In the genomic region with DNA sequence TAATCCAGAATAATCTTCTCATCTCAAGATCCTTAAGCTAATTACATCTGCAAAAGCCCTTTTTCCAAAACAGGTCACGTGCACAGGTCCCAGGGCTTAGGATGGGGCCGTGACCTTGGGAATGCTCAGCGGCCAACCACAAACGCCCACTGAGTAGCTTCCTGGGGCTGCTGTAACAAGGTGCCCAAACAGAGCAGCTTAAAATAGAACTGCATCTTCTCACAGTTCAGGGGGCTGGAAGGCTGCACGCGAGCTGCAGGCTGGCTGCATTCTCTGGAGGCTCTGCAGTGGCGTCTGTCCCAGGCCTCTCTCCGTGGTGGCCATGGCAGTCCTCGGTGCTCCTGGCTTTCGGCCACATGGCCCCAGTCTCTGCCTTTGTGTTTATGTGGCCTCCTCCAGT, we compare ENCODE assay signal across 21 cellular contexts. TPM values are rescaled to one million over a fixed set of nuclear protein-coding genes. Genes with fewer than 3 reads are reported as not detected.
DNase-seq lines count a peak whose midpoint lies in the region; ATAC-seq and TF ChIP-seq lines count a peak whose summit lies in the region.
"Had no signal": no experiment of that assay in that cellular context is flagged by ENCODE, and none has a peak within 500 bp of the region (broad histone marks: within the 10 kb centered on the region; RNA-seq: fewer than 3 reads in every experiment).

No MANE protein-coding gene starts in this region.

- ATAC-seq in right cardiac atrium (no peak), GM18870 (IDR thresholded peaks at IDR 0.05; ENCODE audit: unreplicated experiment) (no peak), HG03135 (IDR thresholded peaks at IDR 0.05; ENCODE audit: unreplicated experiment) (no peak)
- ATAC-seq: activated CD4-positive, alpha-beta T cell treated with anti-CD3 and anti-CD28 coated beads for 36 hours; HCT116; naive thymus-derived CD8-positive, alpha-beta T cell had no signal

- WGBS in right cardiac atrium, result 45% methylated on average over 10 of the region's 10 CpGs
- WGBS in sigmoid colon, 2 donors, result 85 to 87% methylated on average over 10 of the region's 10 CpGs

- H3K36me3 ChIP-seq in sigmoid colon, result peaks cover 0 to 6% (median 0%) of the 10 kb centered on the region in 4 donors
- H3K36me3 ChIP-seq: right lobe of liver had no signal

- H3K4me3 ChIP-seq in right cardiac atrium (ENCODE audit: low read length) (no peak overlapping the region), sigmoid colon (no peak overlapping the region)
- H3K4me3 ChIP-seq: right lobe of liver, suprapubic skin had no signal

- H3K9me3 ChIP-seq in right cardiac atrium (ENCODE audit: control insufficient read depth, low read length) (no peaks in the 10 kb centered on the region), sigmoid colon (no peaks in the 10 kb centered on the region)
- H3K9me3 ChIP-seq: right lobe of liver, suprapubic skin had no signal

- no peak for TF ChIP-seq POLR2A in sigmoid colon (IDR thresholded peaks at IDR 0.05)

- in situ Hi-C loops in G401 (cut with HindIII; ENCODE audit: low sequenced_read_pairs), result no loop called here

- DNase-seq in G401 (ENCODE audit: low spot score), result peak; percentile 71
- peak in 2 of 3 donors; percentile 66 to 71 for DNase-seq in right cardiac atrium
- DNase-seq in sigmoid colon, result peak; percentile 43
- DNase-seq in NCI-H748 treated with DMSO at 0.1 percent for 48 hours (lab: John Stamatoyannopoulos, UW), result no peak
- no peak for DNase-seq in DMS79 treated with DMSO at 0.1 percent for 48 hours (lab: John Stamatoyannopoulos, UW)
- DNase-seq: activated CD4-positive, alpha-beta T cell treated with anti-CD3 and anti-CD28 coated beads for 36 hours; activated naive CD4-positive, alpha-beta T cell treated with anti-CD3 and anti-CD28 coated beads, Interleukin-2, amount 10 ng/mL, durations not matched to agents 7 days and 5 days; activated T-cell treated with anti-CD3 and anti-CD28 coated beads, Interleukin-2, amount 50 U/mL, for 48 hours; effector CD4-positive, alpha-beta T cell; islet precursor cell; KBM-7; MM.1S; NCI-H1436; NCI-H526 had no signal

- peak overlapping the region; percentile 66 for H3K27ac ChIP-seq in angular gyrus (ENCODE audit: low read depth, low read length)
- H3K27ac ChIP-seq in right cardiac atrium (ENCODE audit: low read length), result no peak overlapping the region
- no peak overlapping the region for H3K27ac ChIP-seq in sigmoid colon
- H3K27ac ChIP-seq: right lobe of liver, suprapubic skin had no signal

- no peak for TF ChIP-seq EP300 in sigmoid colon (IDR thresholded peaks at IDR 0.05)

- peaks cover 4% of the 10 kb centered on the region for H3K4me1 ChIP-seq in right cardiac atrium (ENCODE audit: control insufficient read depth, insufficient read depth, low read length)
- H3K4me1 ChIP-seq in sigmoid colon, result no peaks in the 10 kb centered on the region
- H3K4me1 ChIP-seq: right lobe of liver had no signal

- TF ChIP-seq CTCF in sigmoid colon (IDR thresholded peaks at IDR 0.05), result no peak

- intact Hi-C loops in right cardiac atrium (cut with DNase I) (no loop called here), sigmoid colon (cut with DNase I) (no loop called here)

- no peaks in the 10 kb centered on the region for H3K27me3 ChIP-seq in right cardiac atrium (ENCODE audit: control insufficient read depth, insufficient read depth)
- H3K27me3 ChIP-seq in sigmoid colon, result no peaks in the 10 kb centered on the region
- H3K27me3 ChIP-seq: right lobe of liver, suprapubic skin had no signal

RNA-seq across cellular contexts. Expression of a gene that starts 31.9 kb away (rescaled TPM):
- total RNA-seq in G401 (2014; rRNA removed; shearing (Covaris generic)), result 48.4 and 63.2 TPM in 2 replicates
- total RNA-seq in right cardiac atrium (100 to 1,000 TPM; 124 to 195 (median 159) TPM), sigmoid colon (100 to 1,000 TPM in 1 of 4 donors, 10 to 100 TPM in 3; 35.7 to 104 (median 77.1) TPM)
- polyA plus RNA-seq in right cardiac atrium (132 TPM), sigmoid colon (100 to 1,000 TPM in 2 of 3 donors, 10 to 100 TPM in 1; 47.4 to 114 (median 111) TPM)

Comparison
In these comparisons a context has a peak if more than half of its experiments do, and no peak if none do; other contexts are left out.
1. DNase-seq: peak in G401 (single experiment), right cardiac atrium (2 of 3) and sigmoid colon (single experiment); none in NCI-H748 treated with DMSO at 0.1 percent for 48 hours (single experiment) and DMS79 treated with DMSO at 0.1 percent for 48 hours (single experiment).